16 cellular contexts compared by ENCODE assay signal in genomic region chr22:17559188-17559587, GRCh38. TPM values are rescaled to one million over a fixed set of nuclear protein-coding genes. Genes with fewer than 3 reads are reported as not detected.
DNase-seq lines count a peak whose midpoint lies in the region; ATAC-seq and TF ChIP-seq lines count a peak whose summit lies in the region.
"Had no signal": no experiment of that assay in that cellular context is flagged by ENCODE, and none has a peak within 500 bp of the region (broad histone marks: within the 10 kb centered on the region; RNA-seq: fewer than 3 reads in every experiment).

No MANE protein-coding gene starts in this region.

- H3K9me3 Mint-ChIP-seq in brain, result peaks cover 0 to 3% (median 0%) of the 10 kb centered on the region in 5 experiments
- H3K9me3 Mint-ChIP-seq: CD4-positive, CD25-positive, alpha-beta regulatory T cell; CD8-positive, alpha-beta memory T cell; HFFc6 had no signal

- no peak overlapping the region for H3K9ac ChIP-seq in OCI-LY1 (ENCODE audit: low read length)

- DNase-seq in sciatic nerve (ENCODE audit: low spot score) (peak; percentile 30), HK-2 (ENCODE audit: unreplicated experiment) (no peak), cerebellar cortex (ENCODE audit: low spot score) (no peak)
- DNase-seq in activated effector memory CD4-positive, alpha-beta T cell treated with anti-CD3 and anti-CD28 coated beads, Interleukin-2, amount 50 U/mL, for 16 hours, result no peak
- DNase-seq: C1 segment of cervical spinal cord; CD8-positive, alpha-beta memory T cell; DMS 273 treated with DMSO at 0.1 percent for 48 hours; GOT3; H7 had no signal

- ATAC-seq in sciatic nerve, result no peak

- intact Hi-C loops in sciatic nerve (cut with DNase I), result no loop called here

- H3K27me3 ChIP-seq in DOHH2 (ENCODE audit: control insufficient read depth, low read length) (no peaks in the 10 kb centered on the region), OCI-LY1 (ENCODE audit: insufficient read depth, low read length) (no peaks in the 10 kb centered on the region)
- H3K27me3 ChIP-seq: BE2C had no signal

- H3F3A ChIP-seq in DOHH2 (ENCODE audit: control insufficient read depth, insufficient read depth) (no peaks in the 10 kb centered on the region), OCI-LY1 (ENCODE audit: insufficient read depth, low read length) (no peaks in the 10 kb centered on the region)

- no peaks in the 10 kb centered on the region for H3K36me3 ChIP-seq in DOHH2 (ENCODE audit: control insufficient read depth, low read length)
- H3K36me3 ChIP-seq in OCI-LY1 (ENCODE audit: insufficient read depth, low read length), result no peaks in the 10 kb centered on the region
- H3K36me3 ChIP-seq: BE2C had no signal

- TF ChIP-seq CTCF in DOHH2 (IDR thresholded peaks at IDR 0.05; ENCODE audit: low read depth, low read length, poor library complexity, severe bottlenecking), result no peak
- no peak for TF ChIP-seq CTCF in OCI-LY1 (IDR thresholded peaks at IDR 0.05; ENCODE audit: low read length)
- TF ChIP-seq CTCF in brain (conservative IDR thresholded peaks at IDR 0.05), result no peak

- H3K27ac Mint-ChIP-seq in brain, result peak overlapping the region in 3 of 5 experiments; percentile 78 to 81 (median 78)
- H3K27ac Mint-ChIP-seq: CD4-positive, CD25-positive, alpha-beta regulatory T cell; CD8-positive, alpha-beta memory T cell; HFFc6 had no signal

- H3K27ac ChIP-seq in DOHH2 (ENCODE audit: low read depth, low read length), result no peak overlapping the region
- no peak overlapping the region for H3K27ac ChIP-seq in OCI-LY1 (ENCODE audit: low read depth, low read length, poor library complexity, severe bottlenecking)

- no peaks in the 10 kb centered on the region for H4K20me1 ChIP-seq in DOHH2 (ENCODE audit: control insufficient read depth, insufficient read depth, low read depth, low read length)
- no peaks in the 10 kb centered on the region for H4K20me1 ChIP-seq in OCI-LY1 (ENCODE audit: insufficient read depth, low read length)

- H3K36me3 Mint-ChIP-seq in brain, result peaks cover 37% of the 10 kb centered on the region
- H3K36me3 Mint-ChIP-seq: CD4-positive, CD25-positive, alpha-beta regulatory T cell had no signal

- H2AFZ ChIP-seq in OCI-LY1 (ENCODE audit: low read length), result no peak overlapping the region

- H3K4me3 Mint-ChIP-seq in brain, result no peak overlapping the region
- H3K4me3 Mint-ChIP-seq: CD4-positive, CD25-positive, alpha-beta regulatory T cell; CD8-positive, alpha-beta memory T cell; HFFc6 had no signal

- H3K4me1 ChIP-seq in DOHH2 (ENCODE audit: control insufficient read depth, low read length) (peaks cover 27% of the 10 kb centered on the region), OCI-LY1 (ENCODE audit: insufficient read depth, low read length, severe bottlenecking) (no peaks in the 10 kb centered on the region)
- H3K4me1 ChIP-seq: BE2C had no signal

- peaks cover 22% of the 10 kb centered on the region for H3K4me1 Mint-ChIP-seq in brain
- H3K4me1 Mint-ChIP-seq: CD4-positive, CD25-positive, alpha-beta regulatory T cell; CD8-positive, alpha-beta memory T cell had no signal

- H3K9me2 ChIP-seq in DOHH2 (replicated peaks; ENCODE audit: control insufficient read depth, low read length), result no peaks in the 10 kb centered on the region
- no peaks in the 10 kb centered on the region for H3K9me2 ChIP-seq in OCI-LY1 (ENCODE audit: low read depth, low read length)

- H3K4me3 ChIP-seq in DOHH2 (ENCODE audit: low read length) (no peak overlapping the region), OCI-LY1 (ENCODE audit: low read depth, low read length, poor library complexity, severe bottlenecking) (no peak overlapping the region)

- H3K4me2 ChIP-seq in DOHH2 (ENCODE audit: low read length) (0 out of 2 replicates have a peak overlapping the region, but pooled peaks have one; percentile 22), OCI-LY1 (ENCODE audit: low read length) (peak overlapping the region; percentile 23; the same call in 1 of the 2 replicates)

- H3K79me2 ChIP-seq in DOHH2 (ENCODE audit: control insufficient read depth, low read length) (no peaks in the 10 kb centered on the region), OCI-LY1 (ENCODE audit: insufficient read depth, low read length) (no peaks in the 10 kb centered on the region)

- H3K27me3 Mint-ChIP-seq in brain, result peaks cover 2% of the 10 kb centered on the region

- no peaks in the 10 kb centered on the region for H3K9me3 ChIP-seq in DOHH2 (ENCODE audit: control insufficient read depth, insufficient read depth, low read length)
- H3K9me3 ChIP-seq in OCI-LY1 (ENCODE audit: low read length), result no peaks in the 10 kb centered on the region
- H3K9me3 ChIP-seq: BE2C had no signal

RNA-seq across cellular contexts. Expression of gene SLC25A18, which starts 4.1 kb away (rescaled TPM):
- 40.2 TPM for polyA plus RNA-seq in brain (ENCODE audit: insufficient read depth, low read depth, low replicate concordance)
- total RNA-seq in sciatic nerve, result 0.53 TPM
- total RNA-seq: CD4-positive, CD25-positive, alpha-beta regulatory T cell; CD8-positive, alpha-beta memory T cell; HFFc6; IMR-90 had no signal
- polyA plus RNA-seq: CD8-positive, alpha-beta memory T cell had no signal
